In genomic region chr1:192485692-192486436, GRCh38 we compare ENCODE assay signal across 11 cellular contexts.
DNase-seq lines count a peak whose midpoint lies in the region; ATAC-seq and TF ChIP-seq lines count a peak whose summit lies in the region.
"Had no signal": no experiment of that assay in that cellular context is flagged by ENCODE, and none has a peak within 500 bp of the region (broad histone marks: within the 10 kb centered on the region; RNA-seq: fewer than 3 reads in every experiment).

No MANE protein-coding gene starts in this region.

- peak; percentile 88 for DNase-seq in dedifferentiated amniotic fluid mesenchymal stem cell (ENCODE audit: extremely low spot score)
- peak; percentile 86 to 97 for DNase-seq in lung microvascular endothelial cell (ENCODE audit: low read depth in 2 of 2)
- DNase-seq in OCI-M2 (lab: John Stamatoyannopoulos, UW; ENCODE audit: unreplicated experiment) = no peak
- no peak for DNase-seq in activated gamma-delta T cell treated with Interleukin-2 at 50 U/mL for 16 hours
- no peak for DNase-seq in NCI-H1417 treated with DMSO at 0.1 percent for 48 hours (lab: John Stamatoyannopoulos, UW)
- DNase-seq: activated CD4-positive, CD25-positive, alpha-beta regulatory T cell; dorsolateral prefrontal cortex had no signal

- ATAC-seq in GM19351 (IDR thresholded peaks at IDR 0.05; ENCODE audit: unreplicated experiment) = no peak

- no peak for TF ChIP-seq CTCF in 22Rv1 (IDR thresholded peaks at IDR 0.05)

- H3K27ac ChIP-seq in 22Rv1 = peak overlapping the region; percentile 44
- H3K27ac ChIP-seq: C4-2B had no signal

- no peak for TF ChIP-seq EP300 in Ishikawa (IDR thresholded peaks at IDR 0.05; ENCODE audit: borderline replicate concordance)

- no peak for TF ChIP-seq RAD21 in Ishikawa (IDR thresholded peaks at IDR 0.05; ENCODE audit: low read depth)

TF ChIP-seq in Ishikawa, 13 proteins besides CTCF, POLR2A, EP300 and RAD21:
- peak; percentile 81 for TF ChIP-seq CEBPB (IDR thresholded peaks at IDR 0.05)
- TF ChIP-seq, protein P1, sequence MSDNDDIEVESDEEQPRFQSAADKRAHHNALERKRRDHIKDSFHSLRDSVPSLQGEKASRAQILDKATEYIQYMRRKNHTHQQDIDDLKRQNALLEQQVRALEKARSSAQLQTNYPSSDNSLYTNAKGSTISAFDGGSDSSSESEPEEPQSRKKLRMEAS (IDR thresholded peaks at IDR 0.05) = no peak

Comparison
In these comparisons a context has a peak if more than half of its experiments do, and no peak if none do; other contexts are left out.
1. DNase-seq: peak in dedifferentiated amniotic fluid mesenchymal stem cell (single experiment) and lung microvascular endothelial cell (2 of 2); none in OCI-M2 (single experiment), activated gamma-delta T cell treated with Interleukin-2 at 50 U/mL for 16 hours (single experiment) and NCI-H1417 treated with DMSO at 0.1 percent for 48 hours (single experiment).